8 cellular contexts compared by ENCODE assay signal in genomic region chr14:56659964-56660551, GRCh38.
DNase-seq lines count a peak whose midpoint lies in the region; ATAC-seq, FAIRE-seq and TF ChIP-seq lines count a peak whose summit lies in the region.

No MANE protein-coding gene starts in this region.

- H2AFZ ChIP-seq in OCI-LY1 (ENCODE audit: low read length): no peak overlapping the region

- peak; percentile 75 for TF ChIP-seq CTCF in OCI-LY1 (IDR thresholded peaks at IDR 0.05; ENCODE audit: low read length)
- peak in 2 of 3 experiments; percentile 16 to 40 for TF ChIP-seq CTCF in esophagus muscularis mucosa (IDR thresholded peaks at IDR 0.05)
- TF ChIP-seq CTCF in pancreas (IDR thresholded peaks at IDR 0.05): peak in 3 of 4 donors; percentile 37

- H3K9me3 ChIP-seq in OCI-LY1 (ENCODE audit: low read length) (no peaks in the 10 kb centered on the region), esophagus muscularis mucosa (no peaks in the 10 kb centered on the region), pancreas (no peaks in the 10 kb centered on the region)

- H3K36me3 ChIP-seq in OCI-LY1 (ENCODE audit: insufficient read depth, low read length) (no peaks in the 10 kb centered on the region), esophagus muscularis mucosa (no peaks in the 10 kb centered on the region), pancreas (no peaks in the 10 kb centered on the region)

- H3K27me3 ChIP-seq in OCI-LY1 (ENCODE audit: insufficient read depth, low read length) (no peaks in the 10 kb centered on the region), esophagus muscularis mucosa (no peaks in the 10 kb centered on the region), pancreas (no peaks in the 10 kb centered on the region)

- FAIRE-seq in pancreas (lab: Jason Lieb, UNC): no peak

- peak; percentile 4 for DNase-seq in GF-D8 (lab: John Stamatoyannopoulos, UW)
- no peak for DNase-seq in esophagus muscularis mucosa (ENCODE audit: extremely low spot score)
- DNase-seq in pancreas: no peak

- TF ChIP-seq POLR2A in esophagus muscularis mucosa (IDR thresholded peaks at IDR 0.05; ENCODE audit: low read depth): no peak

- intact Hi-C loops in esophagus muscularis mucosa (cut with DNase I): no loop called here
- intact Hi-C loops in pancreas (cut with DNase I): no loop called here

- H3K27ac ChIP-seq in OCI-LY1 (ENCODE audit: low read depth, low read length, poor library complexity, severe bottlenecking) (no peak overlapping the region), esophagus muscularis mucosa (replicated peaks in 1 of 4) (no peak overlapping the region), pancreas (no peak overlapping the region)

- 0 out of 2 replicates have a peak, but pooled peaks cover 2% of the 10 kb centered on the region for H4K20me1 ChIP-seq in OCI-LY1 (ENCODE audit: insufficient read depth, low read length)

- H3K9ac ChIP-seq in OCI-LY1 (ENCODE audit: low read length): no peak overlapping the region

- H3K9me2 ChIP-seq in OCI-LY1 (ENCODE audit: low read depth, low read length): no peaks in the 10 kb centered on the region

- no peak overlapping the region for H3K4me2 ChIP-seq in OCI-LY1 (ENCODE audit: low read length)

- H3K4me3 ChIP-seq in OCI-LY1 (ENCODE audit: low read depth, low read length, poor library complexity, severe bottlenecking) (no peak overlapping the region), esophagus muscularis mucosa (no peak overlapping the region), pancreas (no peak overlapping the region)

- peak; percentile 85 for TF ChIP-seq RAD21 in Ishikawa (IDR thresholded peaks at IDR 0.05; ENCODE audit: low read depth)

- no peaks in the 10 kb centered on the region for H3F3A ChIP-seq in OCI-LY1 (ENCODE audit: insufficient read depth, low read length)

- H3K79me2 ChIP-seq in OCI-LY1 (ENCODE audit: insufficient read depth, low read length): no peaks in the 10 kb centered on the region

- ATAC-seq in pancreas (peak; percentile 90 to 97 (median 94)), HG03460 (IDR thresholded peaks at IDR 0.05; ENCODE audit: unreplicated experiment) (no peak), HG02798 (IDR thresholded peaks at IDR 0.05; ENCODE audit: poor library complexity, unreplicated experiment) (no peak), HG03565 (IDR thresholded peaks at IDR 0.05; ENCODE audit: unreplicated experiment) (no peak)

- H3K4me1 ChIP-seq in OCI-LY1 (ENCODE audit: insufficient read depth, low read length, severe bottlenecking) (no peaks in the 10 kb centered on the region), esophagus muscularis mucosa (no peaks in the 10 kb centered on the region), pancreas (peaks cover 0 to 7% (median 4%) of the 10 kb centered on the region in 3 donors)

- TF ChIP-seq EP300 in Ishikawa (IDR thresholded peaks at IDR 0.05; ENCODE audit: borderline replicate concordance): no peak
- no peak for TF ChIP-seq EP300 in esophagus muscularis mucosa (IDR thresholded peaks at IDR 0.05)

- WGBS in esophagus muscularis mucosa: 36% methylated on average over 7 of the region's 7 CpGs
- WGBS in pancreas, 2 donors: 21 to 22% methylated on average over 7 of the region's 7 CpGs

TF ChIP-seq in Ishikawa, 13 proteins besides CTCF, POLR2A, EP300 and RAD21:
- TF ChIP-seq YY1 (IDR thresholded peaks at IDR 0.05; ENCODE audit: low read depth) (no peak), TCF12 (IDR thresholded peaks at IDR 0.05; ENCODE audit: low read depth) (no peak), TEAD4 (IDR thresholded peaks at IDR 0.05) (no peak), FOXM1 (IDR thresholded peaks at IDR 0.05; ENCODE audit: borderline replicate concordance, low read depth) (no peak), ZBTB7A (IDR thresholded peaks at IDR 0.05; ENCODE audit: low read depth) (no peak), CREB1 (IDR thresholded peaks at IDR 0.05; ENCODE audit: low read depth) (no peak), TAF1 (IDR thresholded peaks at IDR 0.05; ENCODE audit: low read depth) (no peak), NFIC (IDR thresholded peaks at IDR 0.05) (no peak), EGR1 (IDR thresholded peaks at IDR 0.05) (no peak), CEBPB (IDR thresholded peaks at IDR 0.05) (no peak)
- TF ChIP-seq, protein P1, sequence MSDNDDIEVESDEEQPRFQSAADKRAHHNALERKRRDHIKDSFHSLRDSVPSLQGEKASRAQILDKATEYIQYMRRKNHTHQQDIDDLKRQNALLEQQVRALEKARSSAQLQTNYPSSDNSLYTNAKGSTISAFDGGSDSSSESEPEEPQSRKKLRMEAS (IDR thresholded peaks at IDR 0.05): no peak
- TF ChIP-seq, protein P2, sequence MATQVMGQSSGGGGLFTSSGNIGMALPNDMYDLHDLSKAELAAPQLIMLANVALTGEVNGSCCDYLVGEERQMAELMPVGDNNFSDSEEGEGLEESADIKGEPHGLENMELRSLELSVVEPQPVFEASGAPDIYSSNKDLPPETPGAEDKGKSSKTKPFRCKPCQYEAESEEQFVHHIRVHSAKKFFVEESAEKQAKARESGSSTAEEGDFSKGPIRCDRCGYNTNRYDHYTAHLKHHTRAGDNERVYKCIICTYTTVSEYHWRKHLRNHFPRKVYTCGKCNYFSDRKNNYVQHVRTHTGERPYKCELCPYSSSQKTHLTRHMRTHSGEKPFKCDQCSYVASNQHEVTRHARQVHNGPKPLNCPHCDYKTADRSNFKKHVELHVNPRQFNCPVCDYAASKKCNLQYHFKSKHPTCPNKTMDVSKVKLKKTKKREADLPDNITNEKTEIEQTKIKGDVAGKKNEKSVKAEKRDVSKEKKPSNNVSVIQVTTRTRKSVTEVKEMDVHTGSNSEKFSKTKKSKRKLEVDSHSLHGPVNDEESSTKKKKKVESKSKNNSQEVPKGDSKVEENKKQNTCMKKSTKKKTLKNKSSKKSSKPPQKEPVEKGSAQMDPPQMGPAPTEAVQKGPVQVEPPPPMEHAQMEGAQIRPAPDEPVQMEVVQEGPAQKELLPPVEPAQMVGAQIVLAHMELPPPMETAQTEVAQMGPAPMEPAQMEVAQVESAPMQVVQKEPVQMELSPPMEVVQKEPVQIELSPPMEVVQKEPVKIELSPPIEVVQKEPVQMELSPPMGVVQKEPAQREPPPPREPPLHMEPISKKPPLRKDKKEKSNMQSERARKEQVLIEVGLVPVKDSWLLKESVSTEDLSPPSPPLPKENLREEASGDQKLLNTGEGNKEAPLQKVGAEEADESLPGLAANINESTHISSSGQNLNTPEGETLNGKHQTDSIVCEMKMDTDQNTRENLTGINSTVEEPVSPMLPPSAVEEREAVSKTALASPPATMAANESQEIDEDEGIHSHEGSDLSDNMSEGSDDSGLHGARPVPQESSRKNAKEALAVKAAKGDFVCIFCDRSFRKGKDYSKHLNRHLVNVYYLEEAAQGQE (IDR thresholded peaks at IDR 0.05; ENCODE audit: low read depth): no peak
- TF ChIP-seq, protein P3, sequence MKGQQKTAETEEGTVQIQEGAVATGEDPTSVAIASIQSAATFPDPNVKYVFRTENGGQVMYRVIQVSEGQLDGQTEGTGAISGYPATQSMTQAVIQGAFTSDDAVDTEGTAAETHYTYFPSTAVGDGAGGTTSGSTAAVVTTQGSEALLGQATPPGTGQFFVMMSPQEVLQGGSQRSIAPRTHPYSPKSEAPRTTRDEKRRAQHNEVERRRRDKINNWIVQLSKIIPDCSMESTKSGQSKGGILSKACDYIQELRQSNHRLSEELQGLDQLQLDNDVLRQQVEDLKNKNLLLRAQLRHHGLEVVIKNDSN (IDR thresholded peaks at IDR 0.05): no peak

Comparison
In these comparisons a context has a peak if more than half of its experiments do, and no peak if none do; other contexts are left out.
1. ATAC-seq: peak in pancreas (4 of 4); none in HG03460 (single experiment), HG02798 (single experiment) and HG03565 (single experiment).
2. Peak in every context shown above with its lines, with median percentiles within 50 percentile points of each other: CTCF ChIP-seq.